In the genomic region with DNA sequence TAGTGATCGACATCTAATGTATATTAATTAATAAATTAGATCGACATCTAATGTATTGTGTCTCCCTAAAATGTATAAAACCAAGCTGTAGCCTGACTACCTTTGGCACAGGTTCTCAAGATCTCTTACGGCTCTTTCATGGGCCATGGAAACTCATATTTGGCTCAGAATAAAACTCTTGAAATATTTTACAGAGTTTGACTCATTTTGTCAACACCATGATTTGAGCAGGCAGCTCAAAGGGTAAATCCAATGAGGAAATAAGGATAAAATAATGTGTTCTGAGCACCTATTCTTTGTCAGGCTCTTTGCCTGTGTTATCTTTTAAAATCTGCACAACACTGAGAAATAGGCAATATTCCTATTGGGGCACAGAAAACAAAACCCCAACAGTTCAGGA, we compare ENCODE assay signal across 15 cellular contexts.
"Had no signal": no experiment of that assay in that cellular context is flagged by ENCODE, and none has a peak within 500 bp of the region (broad histone marks: within the 10 kb centered on the region; RNA-seq: fewer than 3 reads in every experiment).

No MANE protein-coding gene starts in this region.

- H3K27me3 ChIP-seq: gastroesophageal sphincter, upper lobe of left lung had no signal

- H3K9me3 Mint-ChIP-seq: activated CD4-positive, alpha-beta memory T cell treated with anti-CD3 and anti-CD28 coated beads, Interleukin-2, amount 10 ng/mL, durations not matched to agents 7 days and 5 days; activated naive CD8-positive, alpha-beta T cell treated with anti-CD3 and anti-CD28 coated beads for 36 hours; activated T-cell treated with anti-CD3 and anti-CD28 coated beads, Interleukin-2, amount 50 U/mL, for 72 hours; memory B cell; nephron progenitor cell had no signal

- H3K4me3 ChIP-seq: coronary artery, gastroesophageal sphincter, upper lobe of left lung had no signal

- H3K36me3 ChIP-seq: gastroesophageal sphincter, upper lobe of left lung had no signal

- H3K4me3 Mint-ChIP-seq: activated CD4-positive, alpha-beta memory T cell treated with anti-CD3 and anti-CD28 coated beads, Interleukin-2, amount 10 ng/mL, durations not matched to agents 7 days and 5 days; activated naive CD8-positive, alpha-beta T cell treated with anti-CD3 and anti-CD28 coated beads for 36 hours; activated T-cell treated with anti-CD3 and anti-CD28 coated beads, Interleukin-2, amount 50 U/mL, for 72 hours; memory B cell; nephron progenitor cell had no signal

- H3K36me3 Mint-ChIP-seq: activated naive CD8-positive, alpha-beta T cell treated with anti-CD3 and anti-CD28 coated beads for 36 hours; memory B cell had no signal

- H3K4me1 Mint-ChIP-seq: memory B cell had no signal

- DNase-seq: activated CD4-positive, alpha-beta memory T cell treated with anti-CD3 and anti-CD28 coated beads, Interleukin-2, amount 10 ng/mL, durations not matched to agents 7 days and 5 days; activated CD4-positive, alpha-beta T cell treated with anti-CD3 and anti-CD28 coated beads for 1 hour; activated gamma-delta T cell treated with Interleukin-2 at 50 U/mL for 16 hours; activated naive CD8-positive, alpha-beta T cell treated with anti-CD3 and anti-CD28 coated beads for 36 hours; activated T-cell treated with anti-CD3 and anti-CD28 coated beads, Interleukin-2, amount 50 U/mL, for 72 hours; anterior cingulate cortex; effector CD4-positive, alpha-beta T cell; kidney; nephron progenitor cell; stimulated activated CD4-positive, alpha-beta T cell treated with anti-CD3 and anti-CD28 coated beads, Interleukin-2, amount 100 ng/mL, for 48 hours; stimulated activated naive CD4-positive, alpha-beta T cell treated with Interleukin-2 at 50 U/mL for 16 hours; upper lobe of left lung had no signal

- H3K27me3 Mint-ChIP-seq: activated CD4-positive, alpha-beta memory T cell treated with anti-CD3 and anti-CD28 coated beads, Interleukin-2, amount 10 ng/mL, durations not matched to agents 7 days and 5 days; activated naive CD8-positive, alpha-beta T cell treated with anti-CD3 and anti-CD28 coated beads for 36 hours; memory B cell had no signal

- FAIRE-seq: kidney had no signal

- H3K9me3 ChIP-seq: gastroesophageal sphincter, upper lobe of left lung had no signal

- H3K27ac Mint-ChIP-seq: activated CD4-positive, alpha-beta memory T cell treated with anti-CD3 and anti-CD28 coated beads, Interleukin-2, amount 10 ng/mL, durations not matched to agents 7 days and 5 days; activated naive CD8-positive, alpha-beta T cell treated with anti-CD3 and anti-CD28 coated beads for 36 hours; activated T-cell treated with anti-CD3 and anti-CD28 coated beads, Interleukin-2, amount 50 U/mL, for 72 hours; memory B cell; nephron progenitor cell had no signal

- H3K4me1 ChIP-seq: gastroesophageal sphincter had no signal

- H3K27ac ChIP-seq: coronary artery, gastroesophageal sphincter had no signal
